ENCODE assay signal across 24 cellular contexts in genomic region chr6:101429291-101429690, GRCh38. TPM values are rescaled to one million over a fixed set of nuclear protein-coding genes. Genes with fewer than 3 reads are reported as not detected.
DNase-seq lines count a peak whose midpoint lies in the region; ATAC-seq, FAIRE-seq and TF ChIP-seq lines count a peak whose summit lies in the region.
"Had no signal": no experiment of that assay in that cellular context is flagged by ENCODE, and none has a peak within 500 bp of the region (broad histone marks: within the 10 kb centered on the region; RNA-seq: fewer than 3 reads in every experiment).

No MANE protein-coding gene starts in this region.

- TF ChIP-seq CTCF in A673 (conservative IDR thresholded peaks at IDR 0.05; ENCODE audit: low read depth, low read length) (no peak), GM23338 (conservative IDR thresholded peaks at IDR 0.05; ENCODE audit: low read depth in 2 of 2) (no peak), upper lobe of right lung (IDR thresholded peaks at IDR 0.05) (no peak), kidney (IDR thresholded peaks at IDR 0.05; ENCODE audit: borderline replicate concordance, extremely low read depth, insufficient read depth) (no peak), D721Med (IDR thresholded peaks at IDR 0.05; ENCODE audit: insufficient read depth, missing control alignments) (no peak)

- H3K27me3 ChIP-seq in A673 (replicated peaks; ENCODE audit: insufficient read depth, low read depth, low read length, poor library complexity), result no peaks in the 10 kb centered on the region
- no peaks in the 10 kb centered on the region for H3K27me3 ChIP-seq in GM23338 (ENCODE audit: insufficient read depth)
- H3K27me3 ChIP-seq in upper lobe of right lung, result no peaks in the 10 kb centered on the region
- H3K27me3 ChIP-seq: stomach, uterus had no signal

- H3K27ac ChIP-seq in A673 (ENCODE audit: low read depth, low read length, poor library complexity, severe bottlenecking) (peak overlapping the region; percentile 18), GM23338 (ENCODE audit: low read depth) (no peak overlapping the region), upper lobe of right lung (no peak overlapping the region), kidney (ENCODE audit: low read depth in 2 of 2, low read length in 2 of 2) (no peak overlapping the region)
- H3K27ac ChIP-seq: KMS-11, stomach, uterus had no signal

- no peaks in the 10 kb centered on the region; the same call in 2 of the 3 replicates for H3K9me3 Mint-ChIP-seq in GM23338
- H3K9me3 Mint-ChIP-seq: activated B cell treated with CpG ODN at 0.5 μM for 24 hours; central memory CD8-positive, alpha-beta T cell had no signal

- intact Hi-C loops in A673 (cut with micrococcal nuclease; ENCODE audit: unreplicated experiment), result no loop called here
- intact Hi-C loops in upper lobe of right lung (cut with DNase I), result no loop called here
- intact Hi-C loops in kidney (cut with DNase I), result no loop called here

- H3K4me1 Mint-ChIP-seq in GM23338, result peaks cover 15% of the 10 kb centered on the region; the same call in 2 of the 3 replicates
- H3K4me1 Mint-ChIP-seq: activated B cell treated with CpG ODN at 0.5 μM for 24 hours; activated naive CD8-positive, alpha-beta T cell treated with anti-CD3 and anti-CD28 coated beads, Interleukin-2, amount 10 ng/mL, durations not matched to agents 7 days and 5 days; central memory CD8-positive, alpha-beta T cell had no signal

- H3K9me3 ChIP-seq in A673 (ENCODE audit: low read depth, low read length, poor library complexity, severe bottlenecking), result no peaks in the 10 kb centered on the region
- H3K9me3 ChIP-seq in upper lobe of right lung, result no peaks in the 10 kb centered on the region
- no peaks in the 10 kb centered on the region for H3K9me3 ChIP-seq in kidney (ENCODE audit: control insufficient read depth in 1 of 2, low read length in 2 of 2)
- H3K9me3 ChIP-seq: stomach, uterus had no signal

- H4K20me1 ChIP-seq in GM23338 (replicated peaks; ENCODE audit: insufficient read depth), result no peaks in the 10 kb centered on the region

- H3K36me3 ChIP-seq in A673 (ENCODE audit: insufficient read depth, low read length, poor library complexity, severe bottlenecking) (peaks cover 5% of the 10 kb centered on the region), GM23338 (ENCODE audit: insufficient read depth) (no peaks in the 10 kb centered on the region), upper lobe of right lung (no peaks in the 10 kb centered on the region), kidney (ENCODE audit: control insufficient read depth in 1 of 2, insufficient read depth in 2 of 2, low read length in 2 of 2) (no peaks in the 10 kb centered on the region)
- H3K36me3 ChIP-seq: stomach, uterus had no signal

- CTCF ChIA-PET in A673 (lab: Charles Lee), result no interaction called here

- H3K36me3 Mint-ChIP-seq in GM23338 (ENCODE audit: low read depth), result peaks cover 3% of the 10 kb centered on the region; the same call in 1 of the 3 replicates
- H3K36me3 Mint-ChIP-seq: activated naive CD8-positive, alpha-beta T cell treated with anti-CD3 and anti-CD28 coated beads, Interleukin-2, amount 10 ng/mL, durations not matched to agents 7 days and 5 days had no signal

- POLR2A ChIA-PET in A673 (lab: Charles Lee; ENCODE audit: low non-redundant PET), result no interaction called here

- no peaks in the 10 kb centered on the region for H3K79me2 ChIP-seq in GM23338 (replicated peaks; ENCODE audit: insufficient read depth)

- peaks cover 9% of the 10 kb centered on the region for H3K9me2 ChIP-seq in GM23338 (ENCODE audit: insufficient read depth)

- no peak for FAIRE-seq in kidney (lab: Jason Lieb, UNC)
- FAIRE-seq in D721Med (lab: Jason Lieb, UNC), result no peak
- FAIRE-seq: GM12891 had no signal

- no peak for ATAC-seq in GM23338
- no peak for ATAC-seq in upper lobe of right lung
- ATAC-seq: activated CD8-positive, alpha-beta T cell treated with anti-CD3 and anti-CD28 coated beads for 36 hours; activated T-cell treated with anti-CD3 and anti-CD28 coated beads, Interleukin-2, amount 50 U/mL, for 72 hours; effector memory CD8-positive, alpha-beta T cell; left lobe of liver; sciatic nerve had no signal

- H3K4me3 ChIP-seq in A673 (ENCODE audit: low read depth, low read length, poor library complexity, severe bottlenecking) (no peak overlapping the region), GM23338 (no peak overlapping the region), upper lobe of right lung (no peak overlapping the region), kidney (ENCODE audit: low read length in 2 of 2) (no peak overlapping the region)
- H3K4me3 ChIP-seq: stomach, uterus had no signal

- H3K4me3 Mint-ChIP-seq in GM23338, result no peak overlapping the region
- H3K4me3 Mint-ChIP-seq: activated B cell treated with CpG ODN at 0.5 μM for 24 hours; activated CD8-positive, alpha-beta T cell treated with anti-CD3 and anti-CD28 coated beads for 36 hours; activated naive CD8-positive, alpha-beta T cell treated with anti-CD3 and anti-CD28 coated beads, Interleukin-2, amount 10 ng/mL, durations not matched to agents 7 days and 5 days; activated T-cell treated with anti-CD3 and anti-CD28 coated beads, Interleukin-2, amount 50 U/mL, for 72 hours; central memory CD8-positive, alpha-beta T cell; effector memory CD8-positive, alpha-beta T cell had no signal

- no peaks in the 10 kb centered on the region for H3F3A ChIP-seq in GM23338 (replicated peaks; ENCODE audit: low read depth)

- no peak overlapping the region for H2AFZ ChIP-seq in GM23338

- DNase-seq in A673 (ENCODE audit: low spot score) (peak; percentile 34), GM23338 (ENCODE audit: low spot score) (no peak), astrocyte of the hippocampus (ENCODE audit: low read depth, low spot score) (peak; percentile 34), inferior parietal cortex (ENCODE audit: extremely low spot score) (peak; percentile 70), AG08396 (ENCODE audit: low spot score) (no peak), upper lobe of right lung (no peak), kidney (no peak), D721Med (ENCODE audit: insufficient read length, low spot score) (no peak)
- DNase-seq: activated B cell treated with CpG ODN at 0.5 μM for 24 hours; activated CD8-positive, alpha-beta T cell treated with anti-CD3 and anti-CD28 coated beads for 36 hours; activated naive CD8-positive, alpha-beta T cell treated with anti-CD3 and anti-CD28 coated beads, Interleukin-2, amount 10 ng/mL, durations not matched to agents 7 days and 5 days; activated T-cell treated with anti-CD3 and anti-CD28 coated beads, Interleukin-2, amount 50 U/mL, for 72 hours; effector memory CD8-positive, alpha-beta T cell; GDM1; NCI-H1048; SHP77; stomach; uterus had no signal

- peaks cover 9% of the 10 kb centered on the region for H3K4me1 ChIP-seq in A673 (ENCODE audit: insufficient read depth, low read length, poor library complexity, severe bottlenecking)
- peaks cover 6% of the 10 kb centered on the region; the same call in 1 of the 2 replicates for H3K4me1 ChIP-seq in GM23338 (ENCODE audit: insufficient read depth)
- H3K4me1 ChIP-seq in upper lobe of right lung, result no peaks in the 10 kb centered on the region
- no peaks in the 10 kb centered on the region for H3K4me1 ChIP-seq in kidney (ENCODE audit: control insufficient read depth in 1 of 2, insufficient read depth in 1 of 2, low read depth in 1 of 2, low read length in 2 of 2)
- H3K4me1 ChIP-seq: stomach, uterus had no signal

- peak overlapping the region; percentile 42; the same call in 1 of the 2 replicates for H3K27ac Mint-ChIP-seq in GM23338
- H3K27ac Mint-ChIP-seq: activated B cell treated with CpG ODN at 0.5 μM for 24 hours; activated CD8-positive, alpha-beta T cell treated with anti-CD3 and anti-CD28 coated beads for 36 hours; activated naive CD8-positive, alpha-beta T cell treated with anti-CD3 and anti-CD28 coated beads, Interleukin-2, amount 10 ng/mL, durations not matched to agents 7 days and 5 days; activated T-cell treated with anti-CD3 and anti-CD28 coated beads, Interleukin-2, amount 50 U/mL, for 72 hours; effector memory CD8-positive, alpha-beta T cell had no signal

- no peak overlapping the region for H3K4me2 ChIP-seq in GM23338
- H3K4me2 ChIP-seq: KMS-11 had no signal

- no peak overlapping the region for H3K9ac ChIP-seq in kidney (ENCODE audit: low read length in 2 of 2)
- H3K9ac ChIP-seq: KMS-11 had no signal

- H3K27me3 Mint-ChIP-seq in GM23338 (ENCODE audit: insufficient read depth, low read depth, poor library complexity), result no peaks in the 10 kb centered on the region
- H3K27me3 Mint-ChIP-seq: activated B cell treated with CpG ODN at 0.5 μM for 24 hours; activated CD8-positive, alpha-beta T cell treated with anti-CD3 and anti-CD28 coated beads for 36 hours; activated naive CD8-positive, alpha-beta T cell treated with anti-CD3 and anti-CD28 coated beads, Interleukin-2, amount 10 ng/mL, durations not matched to agents 7 days and 5 days; central memory CD8-positive, alpha-beta T cell; effector memory CD8-positive, alpha-beta T cell had no signal

- BruUV-seq in A673 (replicated peaks; lab: Mats Ljungman, UMichigan), result no TSS peak

TF ChIP-seq in GM23338, 12 proteins besides CTCF, POLR2A, EP300 and RAD21 (continues in another document):
- TF ChIP-seq POLR2AphosphoS5 (IDR thresholded peaks at IDR 0.05; ENCODE audit: low read depth) (no peak), JUNB (IDR thresholded peaks at IDR 0.05; ENCODE audit: unreplicated experiment) (no peak), CREB1 (CRISPR knock-in tag; IDR thresholded peaks at IDR 0.05; ENCODE audit: low read depth) (no peak), ZNF331 (CRISPR knock-in tag; IDR thresholded peaks at IDR 0.05; ENCODE audit: low read depth) (no peak), ZNF114 (CRISPR knock-in tag; IDR thresholded peaks at IDR 0.05) (no peak), NANOG (IDR thresholded peaks at IDR 0.05; ENCODE audit: borderline replicate concordance) (no peak)

RNA-seq across cellular contexts. Expression of gene GRIK2, which starts 35.8 kb away (rescaled TPM):
- total RNA-seq in A673 (2021) (62.1 and 65.6 TPM in 2 replicates), upper lobe of right lung (0.38 TPM), kidney (0.82 TPM)
- total RNA-seq in GM23338 (2014; rRNA removed; shearing (Covaris generic)), result 1.6 and 3.0 TPM in 2 replicates
- polyA plus RNA-seq in GM23338 (2016; fragmentation: Nextera tagmentation; extraction: Ambion mirVana) (0.49 and 0.73 TPM in 2 replicates), kidney (ENCODE audit: insufficient read depth, low read depth, low replicate concordance) (1.4 TPM)
- total RNA-seq: activated CD8-positive, alpha-beta T cell treated with anti-CD3 and anti-CD28 coated beads for 36 hours; activated T-cell treated with anti-CD3 and anti-CD28 coated beads, Interleukin-2, amount 50 U/mL, for 72 hours; T-helper 1 cell treated with Interleukin-12 subunit alpha and Interleukin-12 subunit beta and Interleukin-4 antibody, amounts not matched to agents 30 ng/mL and 1 ng/mL, for 36 hours had no signal

Comparison
In these comparisons a context has a peak if more than half of its experiments do, and no peak if none do; other contexts are left out.
1. DNase-seq: peak in A673 (single experiment), astrocyte of the hippocampus (single experiment) and inferior parietal cortex (single experiment); none in GM23338 (single experiment), AG08396 (single experiment), upper lobe of right lung (single experiment), kidney (single experiment) and D721Med (single experiment).
2. RNA of gene GRIK2, which starts 35.8 kb away (total RNA-seq): 62.1 to 65.6 TPM in A673; 1.6 to 3.0 TPM in GM23338, 0.82 TPM in kidney (single experiment) and 0.38 TPM in upper lobe of right lung (single experiment); every median in the first group is over 10 times any median in the second.